ENCODE assay signal across 30 cellular contexts in the genomic region with DNA sequence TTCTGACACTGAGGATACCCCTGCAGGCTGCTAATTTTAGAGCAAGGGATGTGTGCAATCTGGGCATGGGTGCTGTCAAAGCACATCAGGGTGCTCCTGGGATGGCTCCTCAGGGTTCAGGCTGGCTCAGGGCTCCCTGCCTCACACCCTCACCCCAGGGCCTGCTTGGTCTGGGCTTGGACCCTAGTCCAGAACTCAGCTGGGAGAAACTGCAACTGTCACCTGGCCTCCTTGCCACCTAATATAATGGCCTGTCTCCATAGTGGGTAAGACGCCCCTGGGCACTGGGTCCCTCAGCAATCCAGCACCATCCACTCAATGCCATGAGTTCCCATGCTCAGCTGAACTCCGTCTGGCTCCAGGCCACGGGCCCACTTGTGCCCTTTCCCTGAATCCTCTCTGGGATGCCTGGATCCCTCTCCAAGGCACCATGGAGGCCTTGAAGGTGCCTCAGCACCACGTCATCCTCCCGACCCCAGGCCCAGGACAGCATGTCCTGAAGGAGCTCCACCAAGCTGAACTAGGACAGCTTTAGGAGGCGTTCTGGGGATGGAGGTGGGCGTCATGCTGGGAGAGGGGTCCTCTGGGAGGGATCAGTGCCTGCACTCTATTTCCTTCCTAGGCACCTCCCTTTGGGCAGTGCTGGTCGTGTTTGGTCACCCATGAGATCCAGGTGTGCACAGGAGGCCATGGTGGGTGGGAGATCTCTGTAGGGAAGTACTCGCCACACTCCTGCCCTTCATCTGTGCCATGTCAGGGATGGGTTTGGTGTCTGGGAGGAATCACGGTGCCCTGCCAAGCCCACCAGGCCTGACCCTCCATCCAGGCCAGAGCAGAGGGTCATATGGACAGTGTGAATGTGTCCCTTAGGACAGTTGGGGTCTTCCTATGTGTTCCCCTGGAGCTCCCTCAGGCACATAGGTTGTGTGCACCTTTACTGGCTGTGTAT.
"Had no signal": no experiment of that assay in that cellular context is flagged by ENCODE, and none has a peak within 500 bp of the region (broad histone marks: within the 10 kb centered on the region; RNA-seq: fewer than 3 reads in every experiment).

No MANE protein-coding gene starts in this region.

- H3K27ac ChIP-seq: left lung, neural progenitor cell, neutrophil, parathyroid adenoma, right atrium auricular region, right lobe of liver, tibial nerve, uterus had no signal

- H3K4me1 Mint-ChIP-seq: immature natural killer cell; mesothelial cell of epicardium; naive B cell; natural killer cell; nephron progenitor cell; neural progenitor cell; stimulated activated effector memory CD8-positive, alpha-beta T cell treated with anti-CD3 and anti-CD28 coated beads, Interleukin-12 subunit alpha, Interleukin-12 subunit beta, amount 100 ng/mL, for 72 hours had no signal

- H3K27me3 Mint-ChIP-seq: naive B cell; progenitor cell of endocrine pancreas; stimulated activated naive CD8-positive, alpha-beta T cell treated with anti-CD3 and anti-CD28 coated beads, Interleukin-15, Interleukin-2, amounts not matched to agents 100 ng/mL and 50 ng/mL, for 24 hours; type B pancreatic cell had no signal

- H3K27ac Mint-ChIP-seq: immature natural killer cell; mesothelial cell of epicardium; naive B cell; natural killer cell; nephron progenitor cell; neural progenitor cell; progenitor cell of endocrine pancreas; stimulated activated effector memory CD8-positive, alpha-beta T cell treated with anti-CD3 and anti-CD28 coated beads, Interleukin-12 subunit alpha, Interleukin-12 subunit beta, amount 100 ng/mL, for 72 hours; stimulated activated naive CD8-positive, alpha-beta T cell treated with anti-CD3 and anti-CD28 coated beads, Interleukin-15, Interleukin-2, amounts not matched to agents 100 ng/mL and 50 ng/mL, for 24 hours; type B pancreatic cell had no signal

- H3K36me3 Mint-ChIP-seq: neural progenitor cell; stimulated activated effector memory CD8-positive, alpha-beta T cell treated with anti-CD3 and anti-CD28 coated beads, Interleukin-12 subunit alpha, Interleukin-12 subunit beta, amount 100 ng/mL, for 72 hours; type B pancreatic cell had no signal

- H3K4me1 ChIP-seq: left lung, neural progenitor cell, parathyroid adenoma, right atrium auricular region, right lobe of liver, tibial nerve, uterus had no signal

- H3K36me3 ChIP-seq: left lung, neural progenitor cell, neutrophil, right atrium auricular region, right lobe of liver, tibial nerve, uterus had no signal

- H3K9me3 ChIP-seq: right atrium auricular region, right lobe of liver, uterus had no signal

- H3K4me3 Mint-ChIP-seq: immature natural killer cell; mesothelial cell of epicardium; naive B cell; natural killer cell; nephron progenitor cell; neural progenitor cell; stimulated activated effector memory CD8-positive, alpha-beta T cell treated with anti-CD3 and anti-CD28 coated beads, Interleukin-12 subunit alpha, Interleukin-12 subunit beta, amount 100 ng/mL, for 72 hours; stimulated activated naive CD8-positive, alpha-beta T cell treated with anti-CD3 and anti-CD28 coated beads, Interleukin-15, Interleukin-2, amounts not matched to agents 100 ng/mL and 50 ng/mL, for 24 hours; type B pancreatic cell had no signal

- H3K27me3 ChIP-seq: left lung, neural progenitor cell, neutrophil, right atrium auricular region, right lobe of liver, tibial nerve, uterus had no signal

- H3K4me3 ChIP-seq: left lung, lung, neural progenitor cell, right atrium auricular region, right lobe of liver, smooth muscle cell, tibial nerve, uterus had no signal

- FAIRE-seq: islet of Langerhans, kidney had no signal

- DNase-seq: hypothalamus; immature natural killer cell; left colon; mesendoderm; naive B cell; natural killer cell; nephron progenitor cell; occipital lobe; right lobe of liver; stimulated activated CD4-positive, alpha-beta T cell treated with anti-CD3 and anti-CD28 coated beads, Interleukin-12 subunit alpha, Interleukin-12 subunit beta, amount 100 ng/mL, for 4 hours; stimulated activated CD4-positive, alpha-beta T cell treated with anti-CD3 and anti-CD28 coated beads, Interleukin-15, amount 100 ng/mL, for 24 hours; stimulated activated CD4-positive, alpha-beta T cell treated with anti-CD3 and anti-CD28 coated beads, Interleukin-2, amount 100 ng/mL, for 24 hours; stimulated activated CD4-positive, alpha-beta T cell treated with anti-CD3 and anti-CD28 coated beads, Interleukin-4, amount 100 ng/mL, for 1 hour; stimulated activated naive CD4-positive, alpha-beta T cell; uterus had no signal
